In genomic region chr15:45618813-45619212, GRCh38 we compare ENCODE assay signal across 1 cellular context.
A peak's percentile ranks its signal among the peaks of the same experiment; 100 is the strongest.
TF ChIP-seq lines count a peak whose summit lies in the region.

No MANE protein-coding gene starts in this region.

TF ChIP-seq in GM12878, 131 proteins besides CTCF, POLR2A, EP300 and RAD21:
- TF ChIP-seq CBX5 (IDR thresholded peaks at IDR 0.05; ENCODE audit: low read depth) (no peak), ELK1 (IDR thresholded peaks at IDR 0.05; ENCODE audit: low read depth, low read length) (no peak), PBX3 (IDR thresholded peaks at IDR 0.05; ENCODE audit: insufficient replicate concordance, low read depth, low read length) (peak; percentile 19), PKNOX1 (IDR thresholded peaks at IDR 0.05) (peak; percentile 44; the same call in 1 of the 2 replicates)
